Comparison of ENCODE assay signal across 19 cellular contexts in the genomic region with DNA sequence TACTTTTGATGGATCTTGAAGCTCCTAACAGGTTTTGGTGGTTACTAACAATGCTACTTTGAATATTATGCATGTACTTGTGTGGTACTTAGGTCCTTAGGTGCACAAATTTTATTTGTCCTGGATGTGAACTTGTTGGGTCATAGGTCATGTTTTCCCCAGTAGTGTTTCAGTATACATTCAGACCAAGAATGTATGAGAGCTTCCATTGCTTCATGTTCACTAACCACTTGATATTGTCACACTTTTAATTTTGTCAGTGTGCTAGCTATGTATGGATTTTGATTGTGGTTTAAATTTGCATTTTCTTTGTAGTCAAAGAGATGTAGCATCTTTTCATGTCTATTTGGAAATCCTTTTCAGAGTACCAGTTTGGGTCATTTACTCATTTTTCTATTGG.
"Had no signal": no experiment of that assay in that cellular context is flagged by ENCODE, and none has a peak within 500 bp of the region (broad histone marks: within the 10 kb centered on the region; RNA-seq: fewer than 3 reads in every experiment).

No MANE protein-coding gene starts in this region.

- ATAC-seq: activated CD4-positive, CD25-positive, alpha-beta regulatory T cell treated with anti-CD3 and anti-CD28 coated beads, Interleukin-2, amount 50 U/mL, for 24 hours had no signal

- H3K36me3 ChIP-seq: brain microvascular endothelial cell, cardiac muscle cell had no signal

- H2AFZ ChIP-seq: PC-9 had no signal

- H3K27ac ChIP-seq: brain microvascular endothelial cell, cardiac muscle cell, PC-9 had no signal

- H3K4me2 ChIP-seq: PC-9 had no signal

- DNase-seq: activated CD4-positive, alpha-beta T cell treated with anti-CD3 and anti-CD28 coated beads, Interleukin-2, amount 10 ng/mL, durations not matched to agents 24 days and 14 days; activated CD4-positive, alpha-beta T cell treated with anti-CD3 and anti-CD28 coated beads, Interleukin-2, amount 50 U/mL, for 48 hours; activated effector memory CD4-positive, alpha-beta T cell treated with Interleukin-2 at 50 U/mL for 16 hours; activated naive CD4-positive, alpha-beta T cell; activated T-cell treated with anti-CD3 and anti-CD28 coated beads for 4 hours; amygdala; brain microvascular endothelial cell; cerebellar nuclear complex; MM.1S; NCI-H1105; NCI-H1436; NCI-H1694 treated with DMSO at 0.1 percent for 48 hours; NCI-H2029 treated with DMSO at 0.1 percent for 48 hours; NCI-H446; NCI-H524; PC-9; SHP77 treated with DMSO at 0.1 percent for 48 hours had no signal

- H3K27me3 ChIP-seq: brain microvascular endothelial cell, cardiac muscle cell had no signal

- H3K4me3 ChIP-seq: cardiac muscle cell, PC-9 had no signal
